ENCODE assay signal across 9 cellular contexts in the genomic region with DNA sequence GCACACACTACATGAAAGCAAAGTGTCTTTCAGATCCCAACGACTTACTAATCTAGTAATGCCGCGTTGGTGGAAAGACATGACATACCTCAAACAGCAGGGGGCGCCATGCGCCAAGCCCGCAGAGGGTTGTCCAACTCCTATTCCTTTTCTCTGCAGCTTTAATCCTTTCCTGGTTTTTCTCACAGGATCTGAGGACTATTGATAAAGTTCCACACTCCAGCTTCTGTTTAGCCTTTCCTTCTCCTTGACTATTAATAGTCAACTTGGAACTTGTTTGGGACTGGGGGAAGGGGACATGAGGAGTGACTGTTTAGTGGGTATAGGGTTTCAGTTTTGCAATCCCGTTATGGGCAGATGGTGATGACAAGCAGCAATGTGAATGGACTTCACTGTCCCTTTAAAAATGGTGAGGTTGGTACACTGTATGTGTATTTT.
DNase-seq lines count a peak whose midpoint lies in the region; ATAC-seq and TF ChIP-seq lines count a peak whose summit lies in the region.
"Had no signal": no experiment of that assay in that cellular context is flagged by ENCODE, and none has a peak within 500 bp of the region (broad histone marks: within the 10 kb centered on the region; RNA-seq: fewer than 3 reads in every experiment).

No MANE protein-coding gene starts in this region.

- H3K79me2 ChIP-seq in GM23338 (replicated peaks; ENCODE audit: insufficient read depth), result no peaks in the 10 kb centered on the region

- intact Hi-C loops in left cardiac atrium (cut with DNase I), result loop anchor here (1.0 to 5.0 kb wide), 3 partner anchors 145 to 276 kb away; partner anchors contain the start of gene ANKH (in 1 of the 2)

- peak; percentile 91 for DNase-seq in DMS 273 (lab: John Stamatoyannopoulos, UW; ENCODE audit: unreplicated experiment)
- peak; percentile 88 for DNase-seq in GM23338 (ENCODE audit: low spot score)
- DNase-seq in NCI-H1092 (lab: John Stamatoyannopoulos, UW), result peak; percentile 63
- peak; percentile 66 for DNase-seq in SKM-1 treated with dmso at 0.1 percent for 144 hours (lab: John Stamatoyannopoulos, UW; ENCODE audit: unreplicated experiment)
- peak; percentile 80 for DNase-seq in activated naive CD8-positive, alpha-beta T cell treated with anti-CD3 and anti-CD28 coated beads, Interleukin-2, amount 50 U/mL, for 24 hours
- peak; percentile 79 for DNase-seq in left cardiac atrium
- DNase-seq in putamen (ENCODE audit: low spot score), result peak; percentile 91

- no peak overlapping the region for H2AFZ ChIP-seq in GM23338

- peak overlapping the region; percentile 67 for H3K4me2 ChIP-seq in GM23338

- peaks cover 38% of the 10 kb centered on the region for H3K4me1 Mint-ChIP-seq in GM23338
- H3K4me1 Mint-ChIP-seq in activated naive CD8-positive, alpha-beta T cell treated with anti-CD3 and anti-CD28 coated beads, Interleukin-2, amount 50 U/mL, for 24 hours, result peaks cover 10% of the 10 kb centered on the region

- peak overlapping the region; percentile 70; the same call in 1 of the 2 replicates for H3K27ac ChIP-seq in GM23338 (ENCODE audit: low read depth)

- H3K9me3 Mint-ChIP-seq in GM23338, result no peaks in the 10 kb centered on the region
- H3K9me3 Mint-ChIP-seq in activated naive CD8-positive, alpha-beta T cell treated with anti-CD3 and anti-CD28 coated beads, Interleukin-2, amount 50 U/mL, for 24 hours, result no peaks in the 10 kb centered on the region
- H3K9me3 Mint-ChIP-seq: dendritic cell treated with granulocyte-macrophage colony-stimulating factor and Interleukin-4, amounts not matched to agents 40 ng/mL and 50 ng/mL, for 4 days had no signal

- peaks cover 18% of the 10 kb centered on the region for H3K4me1 ChIP-seq in GM23338 (ENCODE audit: insufficient read depth)

- peak overlapping the region; percentile 23; the same call in 1 of the 2 replicates for H3K4me3 ChIP-seq in GM23338

- H3K27me3 Mint-ChIP-seq in GM23338 (ENCODE audit: insufficient read depth, low read depth, poor library complexity), result peaks cover 9% of the 10 kb centered on the region
- H3K27me3 Mint-ChIP-seq in activated naive CD8-positive, alpha-beta T cell treated with anti-CD3 and anti-CD28 coated beads, Interleukin-2, amount 50 U/mL, for 24 hours, result no peaks in the 10 kb centered on the region

- no peak overlapping the region; the same call in 1 of the 2 replicates for H3K27ac Mint-ChIP-seq in GM23338
- no peak overlapping the region for H3K27ac Mint-ChIP-seq in activated naive CD8-positive, alpha-beta T cell treated with anti-CD3 and anti-CD28 coated beads, Interleukin-2, amount 50 U/mL, for 24 hours

- no peaks in the 10 kb centered on the region; the same call in 2 of the 3 replicates for H3K36me3 Mint-ChIP-seq in GM23338 (ENCODE audit: low read depth)
- peaks cover 35% of the 10 kb centered on the region for H3K36me3 Mint-ChIP-seq in activated naive CD8-positive, alpha-beta T cell treated with anti-CD3 and anti-CD28 coated beads, Interleukin-2, amount 50 U/mL, for 24 hours (ENCODE audit: low read depth)

- H3K36me3 ChIP-seq in GM23338 (ENCODE audit: insufficient read depth), result no peaks in the 10 kb centered on the region

- no peaks in the 10 kb centered on the region for H3F3A ChIP-seq in GM23338 (replicated peaks; ENCODE audit: low read depth)

- H3K4me3 Mint-ChIP-seq in GM23338, result no peak overlapping the region
- no peak overlapping the region for H3K4me3 Mint-ChIP-seq in activated naive CD8-positive, alpha-beta T cell treated with anti-CD3 and anti-CD28 coated beads, Interleukin-2, amount 50 U/mL, for 24 hours
- H3K4me3 Mint-ChIP-seq: dendritic cell treated with granulocyte-macrophage colony-stimulating factor and Interleukin-4, amounts not matched to agents 40 ng/mL and 50 ng/mL, for 4 days had no signal

- H3K9me2 ChIP-seq in GM23338 (ENCODE audit: insufficient read depth), result no peaks in the 10 kb centered on the region

- no peaks in the 10 kb centered on the region for H4K20me1 ChIP-seq in GM23338 (replicated peaks; ENCODE audit: insufficient read depth)

- no peaks in the 10 kb centered on the region for H3K27me3 ChIP-seq in GM23338 (ENCODE audit: insufficient read depth)

- ATAC-seq in GM23338 (peak; percentile 53), left cardiac atrium (peak; percentile 71 to 83), HG02973 (IDR thresholded peaks at IDR 0.05; ENCODE audit: unreplicated experiment) (no peak)
- ATAC-seq in activated naive CD8-positive, alpha-beta T cell treated with anti-CD3 and anti-CD28 coated beads, Interleukin-2, amount 50 U/mL, for 24 hours, result peak; percentile 55

- peak; percentile 95 to 99 for TF ChIP-seq CTCF in GM23338 (conservative IDR thresholded peaks at IDR 0.05; ENCODE audit: low read depth in 2 of 2)

TF ChIP-seq in GM23338, 12 proteins besides CTCF, POLR2A, EP300 and RAD21:
- TF ChIP-seq, protein P1, sequence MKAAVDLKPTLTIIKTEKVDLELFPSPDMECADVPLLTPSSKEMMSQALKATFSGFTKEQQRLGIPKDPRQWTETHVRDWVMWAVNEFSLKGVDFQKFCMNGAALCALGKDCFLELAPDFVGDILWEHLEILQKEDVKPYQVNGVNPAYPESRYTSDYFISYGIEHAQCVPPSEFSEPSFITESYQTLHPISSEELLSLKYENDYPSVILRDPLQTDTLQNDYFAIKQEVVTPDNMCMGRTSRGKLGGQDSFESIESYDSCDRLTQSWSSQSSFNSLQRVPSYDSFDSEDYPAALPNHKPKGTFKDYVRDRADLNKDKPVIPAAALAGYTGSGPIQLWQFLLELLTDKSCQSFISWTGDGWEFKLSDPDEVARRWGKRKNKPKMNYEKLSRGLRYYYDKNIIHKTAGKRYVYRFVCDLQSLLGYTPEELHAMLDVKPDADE (IDR thresholded peaks at IDR 0.05), result no peak
- TF ChIP-seq CREB1 (CRISPR knock-in tag; IDR thresholded peaks at IDR 0.05; ENCODE audit: low read depth), result 0 out of 2 replicates have a peak, but pooled peaks have one; percentile 26
